ENCODE assay signal across 27 cellular contexts in the genomic region with DNA sequence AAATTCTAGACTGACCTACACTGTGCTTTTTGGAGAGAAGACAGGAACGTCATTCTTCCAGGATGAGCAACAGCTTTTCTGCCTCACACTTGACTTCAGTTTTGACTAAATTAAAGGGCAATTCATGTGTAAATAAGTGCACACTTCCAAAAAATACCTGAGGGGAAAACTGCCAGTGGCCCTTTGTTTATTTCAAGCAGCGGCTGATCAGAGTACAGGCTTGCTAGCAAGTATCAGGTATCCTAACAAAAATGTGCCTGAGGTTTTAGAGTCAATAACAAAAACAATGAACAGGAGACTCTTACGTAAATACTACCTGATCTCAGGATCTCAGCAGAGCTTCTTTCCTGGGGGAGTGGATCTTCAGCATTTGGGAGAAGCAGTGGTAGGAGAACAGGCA. TPM values are rescaled to one million over a fixed set of nuclear protein-coding genes. Genes with fewer than 3 reads are reported as not detected.
DNase-seq lines count a peak whose midpoint lies in the region; ATAC-seq and TF ChIP-seq lines count a peak whose summit lies in the region.
"Had no signal": no experiment of that assay in that cellular context is flagged by ENCODE, and none has a peak within 500 bp of the region (broad histone marks: within the 10 kb centered on the region; RNA-seq: fewer than 3 reads in every experiment).

No MANE protein-coding gene starts in this region.

- no peaks in the 10 kb centered on the region for H3F3A ChIP-seq in PC-3 (ENCODE audit: low read length, unreplicated experiment)

- no peaks in the 10 kb centered on the region for H4K20me1 ChIP-seq in PC-3 (ENCODE audit: low read length)

- H3K4me3 ChIP-seq in PC-3 (ENCODE audit: low read length) (no peak overlapping the region), foreskin fibroblast (ENCODE audit: low read depth in 1 of 2, low read length in 2 of 2) (no peak overlapping the region)
- H3K4me3 ChIP-seq: esophagus muscularis mucosa, GM12878, hepatocyte, left lung, Peyer's patch, psoas muscle, SJSA1 had no signal

- no peaks in the 10 kb centered on the region for H3K9me2 ChIP-seq in PC-3 (replicated peaks; ENCODE audit: low read length)

- TF ChIP-seq CTCF in PC-3 (conservative IDR thresholded peaks at IDR 0.05; ENCODE audit: low read depth, low read length) (no peak), nephron progenitor cell (IDR thresholded peaks at IDR 0.05) (no peak), foreskin fibroblast (IDR thresholded peaks at IDR 0.05; ENCODE audit: low read depth, low read length) (no peak)

- H3K27ac Mint-ChIP-seq in nephron progenitor cell, result peak overlapping the region; percentile 24

- H3K9me3 Mint-ChIP-seq in nephron progenitor cell, result peaks cover 20% of the 10 kb centered on the region

- no peaks in the 10 kb centered on the region for H3K36me3 Mint-ChIP-seq in nephron progenitor cell (ENCODE audit: low read depth)

- H3K36me3 ChIP-seq in PC-3 (ENCODE audit: low read depth, low read length), result no peaks in the 10 kb centered on the region
- H3K36me3 ChIP-seq: esophagus muscularis mucosa, left lung, Peyer's patch, SJSA1 had no signal

- DNase-seq in NCI-H510A treated with DMSO at 0.1 percent for 48 hours (lab: John Stamatoyannopoulos, UW) (peak; percentile 7), NCI-H510A (lab: John Stamatoyannopoulos, UW) (no peak), NCI-H2107 (lab: John Stamatoyannopoulos, UW) (peak; percentile 14), PC-3 (peak; percentile 29), nephron progenitor cell (no peak), foreskin fibroblast (no peak), sciatic nerve (ENCODE audit: low spot score) (no peak), amygdala (lab: John Stamatoyannopoulos, UW) (no peak)
- DNase-seq: activated CD4-positive, alpha-beta T cell treated with anti-CD3 and anti-CD28 coated beads for 1 hour; activated gamma-delta T cell treated with Interleukin-2 at 50 U/mL for 16 hours; COR-L47; HCEC 1CT; Kasumi-1; left lung; naive B cell; nucleus accumbens; Peyer's patch; psoas muscle; small intestine; stimulated activated CD4-positive, alpha-beta T cell treated with anti-CD3 and anti-CD28 coated beads, Interleukin-1b, Interleukin-23, amount 100 ng/mL, for 48 hours; substantia nigra; T-helper 1 cell had no signal

- H3K4me1 ChIP-seq in PC-3 (ENCODE audit: insufficient read depth, low read length), result no peaks in the 10 kb centered on the region
- H3K4me1 ChIP-seq: Peyer's patch, psoas muscle, SJSA1 had no signal

- H2AFZ ChIP-seq in PC-3 (ENCODE audit: low read length), result no peak overlapping the region
- H2AFZ ChIP-seq: hepatocyte had no signal

- POLR2A ChIA-PET in PC-3 (lab: Charles Lee; ENCODE audit: unreplicated experiment), result no interaction called here

- no peak overlapping the region for H3K4me2 ChIP-seq in PC-3 (ENCODE audit: low read length)
- H3K4me2 ChIP-seq: hepatocyte had no signal

- H3K9ac ChIP-seq in PC-3 (ENCODE audit: low read length), result no peak overlapping the region

- peaks cover 4% of the 10 kb centered on the region for H3K27me3 Mint-ChIP-seq in nephron progenitor cell (ENCODE audit: low read depth, poor library complexity)
- H3K27me3 Mint-ChIP-seq: naive B cell had no signal

- no peak overlapping the region for H3K27ac ChIP-seq in PC-3 (ENCODE audit: low read length)
- H3K27ac ChIP-seq: esophagus muscularis mucosa, hepatocyte, left lung, Peyer's patch, psoas muscle, SJSA1 had no signal

- CTCF ChIA-PET in PC-3 (lab: Charles Lee), result no interaction called here

- intact Hi-C loops in PC-3 (cut with micrococcal nuclease) (no loop called here), sciatic nerve (cut with DNase I) (no loop called here)

- no TSS peak for BruUV-seq in PC-3 (replicated peaks; lab: Mats Ljungman, UMichigan)

- H3K4me3 Mint-ChIP-seq in nephron progenitor cell, result no peak overlapping the region

- ATAC-seq in PC-3 (no peak), sciatic nerve (no peak)
- ATAC-seq: GM12878, left lung, psoas muscle had no signal

- peaks cover 44% of the 10 kb centered on the region for H3K27me3 ChIP-seq in PC-3 (ENCODE audit: low read length)
- H3K27me3 ChIP-seq: esophagus muscularis mucosa, hepatocyte, left lung, Peyer's patch, SJSA1 had no signal

- H3K9me3 ChIP-seq in PC-3 (ENCODE audit: low read length), result no peaks in the 10 kb centered on the region
- H3K9me3 ChIP-seq: Peyer's patch, SJSA1 had no signal

- H3K79me2 ChIP-seq in PC-3 (ENCODE audit: low read length), result no peaks in the 10 kb centered on the region
- H3K79me2 ChIP-seq: hepatocyte had no signal

- peaks cover 61% of the 10 kb centered on the region for H3K4me1 Mint-ChIP-seq in nephron progenitor cell

RNA-seq across cellular contexts. Expression of a gene that starts 12.3 kb away (rescaled TPM):
- not detected in 2 replicates for total RNA-seq in PC-3 (2014; rRNA removed)
- 4.1 TPM for total RNA-seq in sciatic nerve
- total RNA-seq: A673, SJSA1 had no signal

Comparison
In these comparisons a context has a peak if more than half of its experiments do, and no peak if none do; other contexts are left out.
1. DNase-seq: peak in NCI-H510A treated with DMSO at 0.1 percent for 48 hours (single experiment), NCI-H2107 (single experiment) and PC-3 (single experiment); none in NCI-H510A (single experiment), nephron progenitor cell (single experiment), foreskin fibroblast (0 of 2), sciatic nerve (single experiment) and amygdala (0 of 56).